23 cellular contexts compared by ENCODE assay signal in the genomic region with DNA sequence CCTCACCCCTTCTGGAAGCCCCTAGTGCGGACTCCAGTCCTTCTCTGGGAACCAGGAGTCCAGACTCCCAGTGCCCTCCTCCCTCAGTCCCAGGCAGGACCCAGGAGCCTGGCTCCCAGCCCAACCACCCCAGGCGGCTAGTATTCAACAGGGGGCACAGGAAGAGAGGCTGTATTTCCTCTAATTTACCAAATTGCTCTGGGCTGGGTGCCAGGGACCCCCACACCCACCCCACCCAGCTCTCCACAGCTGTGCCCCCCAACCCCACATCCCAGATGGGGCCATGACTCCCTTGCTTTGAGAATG. TPM values are rescaled to one million over a fixed set of nuclear protein-coding genes. Genes with fewer than 3 reads are reported as not detected.
A peak's percentile ranks its signal among the peaks of the same experiment; 100 is the strongest.
DNase-seq lines count a peak whose midpoint lies in the region; ATAC-seq and TF ChIP-seq lines count a peak whose summit lies in the region.
"Had no signal": no experiment of that assay in that cellular context is flagged by ENCODE, and none has a peak within 500 bp of the region (broad histone marks: within the 10 kb centered on the region; RNA-seq: fewer than 3 reads in every experiment).

No MANE protein-coding gene starts in this region.

- H3K9ac ChIP-seq in mesenchymal stem cell (ENCODE audit: low read length): peak overlapping the region; percentile 92

- H3K4me3 Mint-ChIP-seq in T-helper 17 cell: no peak overlapping the region

- TF ChIP-seq CTCF in GM10266 (IDR thresholded peaks at IDR 0.05; ENCODE audit: control insufficient read depth, insufficient read depth, low read depth, missing control alignments): no peak
- TF ChIP-seq CTCF in ascending aorta (IDR thresholded peaks at IDR 0.05): no peak

- no peaks in the 10 kb centered on the region for H3K79me2 ChIP-seq in ACC112 (ENCODE audit: control insufficient read depth, insufficient read depth, low read length, unreplicated experiment)

- H2AFZ ChIP-seq in ACC112 (ENCODE audit: low read length, unreplicated experiment): no peak overlapping the region
- H2AFZ ChIP-seq in mesenchymal stem cell (ENCODE audit: low read depth, low read length): no peak overlapping the region

- no peak overlapping the region for H3K14ac ChIP-seq in mesenchymal stem cell (ENCODE audit: low read length in 2 of 2)

- 100% methylated on average over 1 of the region's 2 CpGs for WGBS in mesenchymal stem cell

- ATAC-seq in T-helper 17 cell: no peak
- ATAC-seq: activated T-cell treated with anti-CD3 and anti-CD28 coated beads, Interleukin-2, amount 50 U/mL, for 72 hours; left cardiac atrium; right cardiac atrium had no signal

- DNase-seq in GM10266 (ENCODE audit: extremely low spot score) (peak; percentile 30), T-helper 17 cell (no peak), mesenchymal stem cell (no peak), SJCRH30 (no peak), NCI-H774 (lab: John Stamatoyannopoulos, UW) (no peak), ascending aorta (ENCODE audit: low spot score in 2 of 2) (no peak), nucleus accumbens (lab: John Stamatoyannopoulos, UW) (no peak)
- DNase-seq: activated CD4-positive, alpha-beta T cell treated with anti-CD3 and anti-CD28 coated beads, Interleukin-2, amount 10 ng/mL, durations not matched to agents 24 days and 14 days; activated T-cell treated with anti-CD3 and anti-CD28 coated beads, Interleukin-2, amount 50 U/mL, for 72 hours; anterior cingulate cortex; CD4-positive, CD25-positive, alpha-beta regulatory T cell; head of caudate nucleus; left cardiac atrium; mesendoderm; MG63; naive B cell; right cardiac atrium had no signal

- H3K36me3 ChIP-seq in ACC112 (ENCODE audit: insufficient read depth, low read length) (no peaks in the 10 kb centered on the region), mesenchymal stem cell (ENCODE audit: control insufficient read depth in 1 of 2, insufficient read depth in 2 of 2, low read depth in 1 of 2, low read length in 2 of 2) (no peaks in the 10 kb centered on the region), SJCRH30 (no peaks in the 10 kb centered on the region), ascending aorta (no peaks in the 10 kb centered on the region)
- H3K36me3 ChIP-seq: MG63 had no signal

- H3K27me3 ChIP-seq in ACC112 (ENCODE audit: insufficient read depth, low read length) (0 out of 2 replicates have a peak, but pooled peaks cover 2% of the 10 kb centered on the region), mesenchymal stem cell (ENCODE audit: control insufficient read depth in 1 of 2, insufficient read depth in 1 of 2, low read length in 2 of 2) (peaks cover 33 to 34% of the 10 kb centered on the region in 2 experiments), SJCRH30 (peaks cover 43% of the 10 kb centered on the region), ascending aorta (peaks cover 36% of the 10 kb centered on the region)

- H3K27me3 Mint-ChIP-seq in T-helper 17 cell: peaks cover 22% of the 10 kb centered on the region

- no peaks in the 10 kb centered on the region for H3K9me3 ChIP-seq in T-helper 17 cell (ENCODE audit: control insufficient read depth, low read length, poor library complexity, severe bottlenecking)
- H3K9me3 ChIP-seq in mesenchymal stem cell (ENCODE audit: control insufficient read depth, low read length): no peaks in the 10 kb centered on the region
- no peaks in the 10 kb centered on the region for H3K9me3 ChIP-seq in SJCRH30 (replicated peaks)
- no peaks in the 10 kb centered on the region for H3K9me3 ChIP-seq in ascending aorta
- H3K9me3 ChIP-seq: MG63 had no signal

- H3K4me1 ChIP-seq in ACC112 (ENCODE audit: control insufficient read depth, insufficient read depth, low read length, unreplicated experiment) (peaks cover 14% of the 10 kb centered on the region), mesenchymal stem cell (ENCODE audit: control insufficient read depth, insufficient read depth, low read depth, low read length) (peaks cover 36% of the 10 kb centered on the region), SJCRH30 (peaks cover 13% of the 10 kb centered on the region; the same call in 1 of the 2 replicates), ascending aorta (peaks cover 0 to 8% of the 10 kb centered on the region in 2 donors)

- H2BK15ac ChIP-seq in mesenchymal stem cell (ENCODE audit: low read depth, poor library complexity, severe bottlenecking): no peak overlapping the region

- no peak overlapping the region for H3K4ac ChIP-seq in mesenchymal stem cell (ENCODE audit: low read depth in 1 of 2, low read length in 2 of 2)

- no peak overlapping the region for H2BK120ac ChIP-seq in mesenchymal stem cell (ENCODE audit: low read depth, low read length)

- no peak overlapping the region for H4K8ac ChIP-seq in mesenchymal stem cell (ENCODE audit: low read length)

- H2BK5ac ChIP-seq in mesenchymal stem cell (ENCODE audit: low read depth, low read length, poor library complexity, severe bottlenecking): no peak overlapping the region

- intact Hi-C loops in ascending aorta (cut with DNase I): no loop called here

- no peak overlapping the region for H3K27ac ChIP-seq in ACC112 (ENCODE audit: low read depth, low read length)
- H3K27ac ChIP-seq in mesenchymal stem cell (ENCODE audit: low read length, poor library complexity, severe bottlenecking): no peak overlapping the region
- H3K27ac ChIP-seq in SJCRH30: no peak overlapping the region
- H3K27ac ChIP-seq in ascending aorta: no peak overlapping the region
- H3K27ac ChIP-seq: VCaP had no signal

- no peak overlapping the region for H4K91ac ChIP-seq in mesenchymal stem cell (ENCODE audit: low read length)

- peak overlapping the region in 1 of 2 experiments; percentile 24 for H2BK12ac ChIP-seq in mesenchymal stem cell (ENCODE audit: low read length in 2 of 2)

- no peak overlapping the region for H2AK5ac ChIP-seq in mesenchymal stem cell (ENCODE audit: low read length, severe bottlenecking)

- H3K18ac ChIP-seq in mesenchymal stem cell (ENCODE audit: low read depth in 1 of 2, low read length in 2 of 2): no peak overlapping the region

- no peak overlapping the region for H3K4me2 ChIP-seq in mesenchymal stem cell (ENCODE audit: low read length, poor library complexity, severe bottlenecking)

- H3K4me1 Mint-ChIP-seq in T-helper 17 cell: peaks cover 25% of the 10 kb centered on the region

- H3K23ac ChIP-seq in mesenchymal stem cell (ENCODE audit: low read length in 2 of 2): no peak overlapping the region

- H3K36me3 Mint-ChIP-seq in T-helper 17 cell (ENCODE audit: low read depth): peaks cover 14% of the 10 kb centered on the region
- H3K36me3 Mint-ChIP-seq: activated naive CD4-positive, alpha-beta T cell treated with anti-CD3 and anti-CD28 coated beads, Interleukin-2, amount 50 U/mL, for 24 hours; CD4-positive, CD25-positive, alpha-beta regulatory T cell had no signal

- H3K4me3 ChIP-seq in ACC112 (ENCODE audit: low read depth, low read length): peak overlapping the region; percentile 81; the same call in 1 of the 2 replicates
- H3K4me3 ChIP-seq in mesenchymal stem cell (ENCODE audit: insufficient read depth in 1 of 2, low read depth in 1 of 2, low read length in 2 of 2): peak overlapping the region in 1 of 2 experiments; percentile 88
- H3K4me3 ChIP-seq in SJCRH30: no peak overlapping the region
- no peak overlapping the region for H3K4me3 ChIP-seq in ascending aorta

- peaks cover 3% of the 10 kb centered on the region for H3K79me1 ChIP-seq in mesenchymal stem cell (replicated peaks; ENCODE audit: low read length, poor library complexity, severe bottlenecking)

- H3K27ac Mint-ChIP-seq in T-helper 17 cell: peak overlapping the region; percentile 93
- H3K27ac Mint-ChIP-seq: activated T-cell treated with anti-CD3 and anti-CD28 coated beads, Interleukin-2, amount 50 U/mL, for 72 hours; stimulated activated naive CD8-positive, alpha-beta T cell treated with anti-CD3 and anti-CD28 coated beads, Interleukin-15, Interleukin-2, amounts not matched to agents 100 ng/mL and 50 ng/mL, for 24 hours had no signal

RNA-seq across cellular contexts. Expression of a gene that starts 3.4 kb away (rescaled TPM):
- total RNA-seq in T-helper 17 cell: under 1 TPM; 0.08 to 0.17 TPM
- 3.2 TPM for polyA plus RNA-seq in mesenchymal stem cell (2013, experiment 1 of 2)
- polyA plus RNA-seq in mesenchymal stem cell (2013, experiment 2 of 2): 2.7 TPM
- total RNA-seq in SJCRH30 (2014; rRNA removed; shearing (Covaris generic)): 0.03 TPM in 1 of 2 replicates, not detected in the other
- 0.64 TPM for total RNA-seq in ascending aorta
- total RNA-seq: CD4-positive, CD25-positive, alpha-beta regulatory T cell; SK-MEL-5 had no signal
- polyA plus RNA-seq: CD4-positive, CD25-positive, alpha-beta regulatory T cell had no signal

RNA-seq across cellular contexts. Expression of a gene that starts 5.5 kb away (rescaled TPM):
- 10 to 100 TPM; 34.0 to 41.3 TPM for total RNA-seq in T-helper 17 cell
- polyA plus RNA-seq in mesenchymal stem cell (2013, experiment 1 of 2): 602 TPM
- polyA plus RNA-seq in mesenchymal stem cell (2013, experiment 2 of 2): 596 TPM
- total RNA-seq in SJCRH30 (2014; rRNA removed; shearing (Covaris generic)): 105 and 119 TPM in 2 replicates
- total RNA-seq in ascending aorta: 183 TPM

RNA-seq across cellular contexts. Expression of a gene that starts 32.7 kb away (rescaled TPM):
- total RNA-seq in T-helper 17 cell (not detected), ascending aorta (not detected)
- not detected for polyA plus RNA-seq in mesenchymal stem cell (2013, experiment 1 of 2)
- not detected for polyA plus RNA-seq in mesenchymal stem cell (2013, experiment 2 of 2)
- not detected in 2 replicates for total RNA-seq in SJCRH30 (2014; rRNA removed; shearing (Covaris generic))
- total RNA-seq: activated CD4-positive, alpha-beta T cell treated with anti-CD3 and anti-CD28 coated beads, Interleukin-2, amount 10 ng/mL, durations not matched to agents 24 days and 14 days; CD4-positive, CD25-positive, alpha-beta regulatory T cell; left cardiac atrium; right cardiac atrium; SK-MEL-5; T-helper 2 cell treated with Interferon-gamma antibody and Interleukin-4, amounts not matched to agents 100 ng/mL and 5 ng/mL, for 36 hours had no signal
- polyA plus RNA-seq: CD4-positive, CD25-positive, alpha-beta regulatory T cell; right cardiac atrium had no signal

RNA-seq across cellular contexts. Expression of a gene that starts 33.1 kb away (rescaled TPM):
- total RNA-seq in T-helper 17 cell (1 to 10 TPM; 7.9 to 8.8 TPM), ascending aorta (25.3 TPM)
- polyA plus RNA-seq in mesenchymal stem cell (2013, experiment 1 of 2): 3.7 TPM
- polyA plus RNA-seq in mesenchymal stem cell (2013, experiment 2 of 2): 3.8 TPM
- 2.6 and 2.8 TPM in 2 replicates for total RNA-seq in SJCRH30 (2014; rRNA removed; shearing (Covaris generic))

RNA-seq across cellular contexts. Expression of a gene that starts 49.0 kb away (rescaled TPM):
- total RNA-seq in T-helper 17 cell (10 to 100 TPM; 32.5 TPM), ascending aorta (16.0 TPM)
- polyA plus RNA-seq in mesenchymal stem cell (2013, experiment 1 of 2): 10.0 TPM
- polyA plus RNA-seq in mesenchymal stem cell (2013, experiment 2 of 2): 9.0 TPM
- total RNA-seq in SJCRH30 (2014; rRNA removed; shearing (Covaris generic)): 40.4 and 44.6 TPM in 2 replicates
